Comparison of ENCODE assay signal across 10 cellular contexts in the genomic region with DNA sequence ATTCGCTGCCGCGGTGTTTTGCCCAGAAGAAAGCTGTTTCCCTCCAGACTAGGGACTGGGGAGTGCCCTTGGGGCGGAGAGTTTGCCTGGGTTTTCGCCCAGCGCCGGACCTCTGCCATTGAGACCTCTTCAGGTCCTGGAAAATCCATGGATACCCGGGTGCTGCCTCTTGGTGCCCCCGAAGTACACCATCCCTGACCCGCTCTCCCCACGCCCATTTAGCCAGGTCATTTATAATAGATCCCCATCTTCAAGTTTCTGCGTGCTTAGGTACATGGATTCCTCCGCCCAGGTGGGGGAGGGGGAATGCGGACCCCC. TPM values are rescaled to one million over a fixed set of nuclear protein-coding genes. Genes with fewer than 3 reads are reported as not detected.
DNase-seq lines count a peak whose midpoint lies in the region; ATAC-seq and TF ChIP-seq lines count a peak whose summit lies in the region.
"Had no signal": no experiment of that assay in that cellular context is flagged by ENCODE, and none has a peak within 500 bp of the region (broad histone marks: within the 10 kb centered on the region; RNA-seq: fewer than 3 reads in every experiment).

No MANE protein-coding gene starts in this region.

- no peaks in the 10 kb centered on the region for H4K20me1 ChIP-seq in OCI-LY3 (ENCODE audit: insufficient read depth, low read length)

- peak overlapping the region; percentile 83 for H3K4me3 ChIP-seq in OCI-LY3 (ENCODE audit: low read length)
- H3K4me3 ChIP-seq: SJSA1 had no signal

- peak overlapping the region; percentile 92 for H3K4me2 ChIP-seq in OCI-LY3 (ENCODE audit: low read length)

- peak overlapping the region; percentile 84 for H3K27ac ChIP-seq in OCI-LY3 (ENCODE audit: low read length)
- H3K27ac ChIP-seq: SJSA1, stomach had no signal

- no peaks in the 10 kb centered on the region for H3K27me3 ChIP-seq in OCI-LY3 (ENCODE audit: low read depth, low read length)

- no peaks in the 10 kb centered on the region for H3K9me3 ChIP-seq in OCI-LY3 (ENCODE audit: insufficient read depth, low read length)
- H3K9me3 ChIP-seq: SJSA1, stomach had no signal

- peaks cover 54% of the 10 kb centered on the region for H3K4me1 ChIP-seq in OCI-LY3 (ENCODE audit: low read length)

- H3K4me3 Mint-ChIP-seq in activated T-cell treated with anti-CD3 and anti-CD28 coated beads, Interleukin-2, amount 50 U/mL, for 24 hours = peak overlapping the region; percentile 44
- peak overlapping the region; percentile 56 for H3K4me3 Mint-ChIP-seq in endothelial cell (ENCODE audit: unreplicated experiment)
- H3K4me3 Mint-ChIP-seq in stimulated activated effector memory CD8-positive, alpha-beta T cell treated with anti-CD3 and anti-CD28 coated beads, Interleukin-12 subunit alpha, Interleukin-12 subunit beta, amount 100 ng/mL, for 72 hours = peak overlapping the region; percentile 58

- peaks cover 31% of the 10 kb centered on the region for H3K4me1 Mint-ChIP-seq in activated T-cell treated with anti-CD3 and anti-CD28 coated beads, Interleukin-2, amount 50 U/mL, for 24 hours (ENCODE audit: low read depth)
- H3K4me1 Mint-ChIP-seq in endothelial cell (ENCODE audit: unreplicated experiment) = peaks cover 9% of the 10 kb centered on the region
- H3K4me1 Mint-ChIP-seq in stimulated activated effector memory CD8-positive, alpha-beta T cell treated with anti-CD3 and anti-CD28 coated beads, Interleukin-12 subunit alpha, Interleukin-12 subunit beta, amount 100 ng/mL, for 72 hours = peaks cover 35% of the 10 kb centered on the region

- TF ChIP-seq CTCF in OCI-LY3 (IDR thresholded peaks at IDR 0.05; ENCODE audit: low read depth, low read length) = no peak
- no peak for TF ChIP-seq CTCF in endothelial cell (IDR thresholded peaks at IDR 0.05; ENCODE audit: unreplicated experiment)

- DNase-seq in activated T-cell treated with anti-CD3 and anti-CD28 coated beads, Interleukin-2, amount 50 U/mL, for 24 hours = no peak
- DNase-seq in activated T-cell treated with anti-CD3 and anti-CD28 coated beads for 4 hours (no peak), endothelial cell (ENCODE audit: low spot score) (no peak), GF-D8 (lab: John Stamatoyannopoulos, UW) (no peak)
- no peak for DNase-seq in stimulated activated effector memory CD8-positive, alpha-beta T cell treated with anti-CD3 and anti-CD28 coated beads, Interleukin-12 subunit alpha, Interleukin-12 subunit beta, amount 100 ng/mL, for 72 hours (ENCODE audit: low spot score in 2 of 2)
- DNase-seq: stomach had no signal

- H3K79me2 ChIP-seq in OCI-LY3 (ENCODE audit: low read length) = no peaks in the 10 kb centered on the region

- H3K27me3 Mint-ChIP-seq in activated T-cell treated with anti-CD3 and anti-CD28 coated beads, Interleukin-2, amount 50 U/mL, for 24 hours = peaks cover 64% of the 10 kb centered on the region
- peaks cover 42% of the 10 kb centered on the region for H3K27me3 Mint-ChIP-seq in endothelial cell (ENCODE audit: unreplicated experiment)

- ATAC-seq in stimulated activated effector memory CD8-positive, alpha-beta T cell treated with anti-CD3 and anti-CD28 coated beads, Interleukin-12 subunit alpha, Interleukin-12 subunit beta, amount 100 ng/mL, for 72 hours = no peak
- ATAC-seq in HG03025 (IDR thresholded peaks at IDR 0.05; ENCODE audit: low FRiP score, unreplicated experiment) = no peak
- ATAC-seq in HG03342 (IDR thresholded peaks at IDR 0.05; ENCODE audit: unreplicated experiment) = no peak

- no peak overlapping the region for H2AFZ ChIP-seq in OCI-LY3 (ENCODE audit: low read depth, low read length)

- no peaks in the 10 kb centered on the region for H3K36me3 Mint-ChIP-seq in activated T-cell treated with anti-CD3 and anti-CD28 coated beads, Interleukin-2, amount 50 U/mL, for 24 hours (ENCODE audit: low read depth)
- no peaks in the 10 kb centered on the region for H3K36me3 Mint-ChIP-seq in endothelial cell (ENCODE audit: low read depth, unreplicated experiment)
- H3K36me3 Mint-ChIP-seq in stimulated activated effector memory CD8-positive, alpha-beta T cell treated with anti-CD3 and anti-CD28 coated beads, Interleukin-12 subunit alpha, Interleukin-12 subunit beta, amount 100 ng/mL, for 72 hours = no peaks in the 10 kb centered on the region

- H3K9ac ChIP-seq in OCI-LY3 (ENCODE audit: low read length) = peak overlapping the region; percentile 96

- no peak overlapping the region for H3K27ac Mint-ChIP-seq in activated T-cell treated with anti-CD3 and anti-CD28 coated beads, Interleukin-2, amount 50 U/mL, for 24 hours
- H3K27ac Mint-ChIP-seq in endothelial cell (ENCODE audit: unreplicated experiment) = no peak overlapping the region
- no peak overlapping the region for H3K27ac Mint-ChIP-seq in stimulated activated effector memory CD8-positive, alpha-beta T cell treated with anti-CD3 and anti-CD28 coated beads, Interleukin-12 subunit alpha, Interleukin-12 subunit beta, amount 100 ng/mL, for 72 hours

- no peaks in the 10 kb centered on the region for H3K36me3 ChIP-seq in OCI-LY3 (replicated peaks; ENCODE audit: low read depth, low read length)
- H3K36me3 ChIP-seq: SJSA1, stomach had no signal

- no peaks in the 10 kb centered on the region for H3K9me3 Mint-ChIP-seq in activated T-cell treated with anti-CD3 and anti-CD28 coated beads, Interleukin-2, amount 50 U/mL, for 24 hours
- H3K9me3 Mint-ChIP-seq in endothelial cell (ENCODE audit: unreplicated experiment) = no peaks in the 10 kb centered on the region
- H3K9me3 Mint-ChIP-seq in stimulated activated effector memory CD8-positive, alpha-beta T cell treated with anti-CD3 and anti-CD28 coated beads, Interleukin-12 subunit alpha, Interleukin-12 subunit beta, amount 100 ng/mL, for 72 hours = no peaks in the 10 kb centered on the region

RNA-seq across cellular contexts. Expression of a gene that starts 15.0 kb away (rescaled TPM):
- total RNA-seq in endothelial cell (ENCODE audit: unreplicated experiment) = 3.3 TPM

RNA-seq across cellular contexts. Expression of a gene that starts 27.4 kb away (rescaled TPM):
- total RNA-seq in endothelial cell (ENCODE audit: unreplicated experiment) = 6.8 TPM

RNA-seq across cellular contexts. Expression of a gene that starts 33.9 kb away (rescaled TPM):
- total RNA-seq in endothelial cell (ENCODE audit: unreplicated experiment) = 50.0 TPM
